Comparison of ENCODE assay signal across 14 cellular contexts in the genomic region with DNA sequence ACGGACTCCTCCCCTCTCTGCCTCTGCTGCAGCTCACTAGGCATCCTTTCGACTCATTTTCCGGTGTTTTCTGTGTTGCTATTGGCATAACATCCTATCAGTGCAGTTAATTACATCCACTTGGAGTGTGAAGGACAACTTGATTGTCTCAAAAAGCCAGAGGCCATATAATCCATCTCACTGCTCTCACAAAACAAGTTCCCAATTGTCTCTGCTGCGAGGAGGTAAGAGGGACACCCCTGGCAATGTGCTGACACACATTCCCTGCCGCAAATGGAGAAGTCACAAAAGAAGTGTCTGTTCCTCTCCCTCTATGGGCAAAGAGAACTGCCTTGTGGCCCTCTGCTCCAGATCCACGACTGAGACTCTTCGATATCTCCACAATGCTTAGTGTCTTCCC.
DNase-seq lines count a peak whose midpoint lies in the region; TF ChIP-seq lines count a peak whose summit lies in the region.
"Had no signal": no experiment of that assay in that cellular context is flagged by ENCODE, and none has a peak within 500 bp of the region (broad histone marks: within the 10 kb centered on the region; RNA-seq: fewer than 3 reads in every experiment).

No MANE protein-coding gene starts in this region.

- intact Hi-C loops in posterior cingulate gyrus (cut with DNase I) (no loop called here), ovary (cut with DNase I) (no loop called here)

- no peaks in the 10 kb centered on the region for H3K27me3 ChIP-seq in ovary

- no peak for TF ChIP-seq CTCF in ovary (IDR thresholded peaks at IDR 0.05)

- no peak overlapping the region for H3K4me3 ChIP-seq in ovary
- H3K4me3 ChIP-seq: GM23338 had no signal

- no peak overlapping the region for H3K27ac ChIP-seq in ovary

- DNase-seq in ELF-1 (ENCODE audit: low read depth, low spot score) (peak; percentile 60), SK-MEL-5 (ENCODE audit: low read depth, low spot score) (peak; percentile 69), foreskin melanocyte (peak; percentile 76), posterior cingulate gyrus (no peak), ovary (no peak), NOMO-1 treated with dmso at 0.1 percent for 144 hours (lab: John Stamatoyannopoulos, UW; ENCODE audit: unreplicated experiment) (no peak)
- DNase-seq: C1 segment of cervical spinal cord; Caco-2; CD4-positive, alpha-beta memory T cell; DMS153; DND-41; GDM1; H9 had no signal

- WGBS in ovary, 3 donors, result 78 to 86% (median 84%) methylated on average over 7 of the region's 7 CpGs

- H3K36me3 ChIP-seq in ovary, result no peaks in the 10 kb centered on the region

- H3K4me1 ChIP-seq in ovary (ENCODE audit: insufficient read depth), result no peaks in the 10 kb centered on the region
- H3K4me1 ChIP-seq: Caco-2 had no signal

- TF ChIP-seq EP300 in ovary (IDR thresholded peaks at IDR 0.05), result no peak

- no peak for TF ChIP-seq POLR2A in ovary (IDR thresholded peaks at IDR 0.05)

- no peaks in the 10 kb centered on the region for H3K9me3 ChIP-seq in ovary
- H3K9me3 ChIP-seq: Caco-2 had no signal

- in situ Hi-C loops in SK-MEL-5 (cut with HindIII; ENCODE audit: low pct_unique_long_range_greater_than_20kb, low sequenced_read_pairs), result no loop called here

Comparison
In these comparisons a context has a peak if more than half of its experiments do, and no peak if none do; other contexts are left out.
1. DNase-seq: peak in ELF-1 (single experiment), SK-MEL-5 (single experiment) and foreskin melanocyte (single experiment); none in posterior cingulate gyrus (0 of 10), ovary (0 of 5) and NOMO-1 treated with dmso at 0.1 percent for 144 hours (single experiment).